In the genomic region with DNA sequence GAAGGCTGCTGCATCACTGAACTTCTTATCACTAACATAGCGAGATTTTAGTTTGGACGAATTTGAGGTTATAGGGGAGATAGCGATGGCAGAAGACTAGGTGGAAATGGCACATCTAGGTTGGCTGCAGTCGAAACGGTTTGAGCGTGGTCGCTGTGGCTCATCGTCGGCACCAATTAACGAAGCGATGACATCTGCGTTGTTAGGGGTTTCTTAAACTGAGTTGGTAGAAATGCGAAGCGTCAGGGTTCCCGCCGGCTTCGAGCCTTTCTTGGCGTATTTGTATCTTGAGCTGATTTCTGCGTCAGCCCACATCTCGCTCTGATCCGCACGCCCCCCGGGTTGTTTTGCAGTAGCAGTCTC, we compare ENCODE assay signal across 1 cellular context.
TF ChIP-seq lines count a peak whose summit lies in the region.

No MANE protein-coding gene starts in this region.

TF ChIP-seq in K562, 482 proteins besides CTCF, POLR2A, EP300 and RAD21 (continued from another document and continues in another):
- TF ChIP-seq MTA3 (IDR thresholded peaks at IDR 0.05; ENCODE audit: borderline replicate concordance) = no peak; the same call in 1 of the 2 replicates
- TF ChIP-seq ZKSCAN3 (CRISPR knock-in tag; IDR thresholded peaks at IDR 0.05) = no peak
- TF ChIP-seq NFRKB (IDR thresholded peaks at IDR 0.05; ENCODE audit: low read depth) = peak; percentile 56; the same call in 1 of the 2 replicates
- TF ChIP-seq, protein P1, sequence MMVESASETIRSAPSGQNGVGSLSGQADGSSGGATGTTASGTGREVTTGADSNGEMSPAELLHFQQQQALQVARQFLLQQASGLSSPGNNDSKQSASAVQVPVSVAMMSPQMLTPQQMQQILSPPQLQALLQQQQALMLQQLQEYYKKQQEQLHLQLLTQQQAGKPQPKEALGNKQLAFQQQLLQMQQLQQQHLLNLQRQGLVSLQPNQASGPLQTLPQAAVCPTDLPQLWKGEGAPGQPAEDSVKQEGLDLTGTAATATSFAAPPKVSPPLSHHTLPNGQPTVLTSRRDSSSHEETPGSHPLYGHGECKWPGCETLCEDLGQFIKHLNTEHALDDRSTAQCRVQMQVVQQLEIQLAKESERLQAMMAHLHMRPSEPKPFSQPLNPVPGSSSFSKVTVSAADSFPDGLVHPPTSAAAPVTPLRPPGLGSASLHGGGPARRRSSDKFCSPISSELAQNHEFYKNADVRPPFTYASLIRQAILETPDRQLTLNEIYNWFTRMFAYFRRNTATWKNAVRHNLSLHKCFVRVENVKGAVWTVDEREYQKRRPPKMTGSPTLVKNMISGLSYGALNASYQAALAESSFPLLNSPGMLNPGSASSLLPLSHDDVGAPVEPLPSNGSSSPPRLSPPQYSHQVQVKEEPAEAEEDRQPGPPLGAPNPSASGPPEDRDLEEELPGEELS (CRISPR knock-in tag; IDR thresholded peaks at IDR 0.05; ENCODE audit: borderline replicate concordance) = no peak
- TF ChIP-seq ZNF76 (CRISPR knock-in tag; IDR thresholded peaks at IDR 0.05; ENCODE audit: borderline replicate concordance) = no peak
- TF ChIP-seq, protein P2, sequence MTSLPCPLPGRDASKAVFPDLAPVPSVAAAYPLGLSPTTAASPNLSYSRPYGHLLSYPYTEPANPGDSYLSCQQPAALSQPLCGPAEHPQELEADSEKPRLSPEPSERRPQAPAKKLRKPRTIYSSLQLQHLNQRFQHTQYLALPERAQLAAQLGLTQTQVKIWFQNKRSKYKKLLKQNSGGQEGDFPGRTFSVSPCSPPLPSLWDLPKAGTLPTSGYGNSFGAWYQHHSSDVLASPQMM (CRISPR knock-in tag; IDR thresholded peaks at IDR 0.05) = no peak
- no peak for TF ChIP-seq ZFP36 (IDR thresholded peaks at IDR 0.05; ENCODE audit: low read depth, low read length, partially characterized antibody)
- TF ChIP-seq, protein P3, sequence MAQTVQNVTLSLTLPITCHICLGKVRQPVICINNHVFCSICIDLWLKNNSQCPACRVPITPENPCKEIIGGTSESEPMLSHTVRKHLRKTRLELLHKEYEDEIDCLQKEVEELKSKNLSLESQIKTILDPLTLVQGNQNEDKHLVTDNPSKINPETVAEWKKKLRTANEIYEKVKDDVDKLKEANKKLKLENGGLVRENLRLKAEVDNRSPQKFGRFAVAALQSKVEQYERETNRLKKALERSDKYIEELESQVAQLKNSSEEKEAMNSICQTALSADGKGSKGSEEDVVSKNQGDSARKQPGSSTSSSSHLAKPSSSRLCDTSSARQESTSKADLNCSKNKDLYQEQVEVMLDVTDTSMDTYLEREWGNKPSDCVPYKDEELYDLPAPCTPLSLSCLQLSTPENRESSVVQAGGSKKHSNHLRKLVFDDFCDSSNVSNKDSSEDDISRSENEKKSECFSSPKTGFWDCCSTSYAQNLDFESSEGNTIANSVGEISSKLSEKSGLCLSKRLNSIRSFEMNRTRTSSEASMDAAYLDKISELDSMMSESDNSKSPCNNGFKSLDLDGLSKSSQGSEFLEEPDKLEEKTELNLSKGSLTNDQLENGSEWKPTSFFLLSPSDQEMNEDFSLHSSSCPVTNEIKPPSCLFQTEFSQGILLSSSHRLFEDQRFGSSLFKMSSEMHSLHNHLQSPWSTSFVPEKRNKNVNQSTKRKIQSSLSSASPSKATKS (CRISPR knock-in tag; IDR thresholded peaks at IDR 0.05) = no peak
- TF ChIP-seq, protein P4, sequence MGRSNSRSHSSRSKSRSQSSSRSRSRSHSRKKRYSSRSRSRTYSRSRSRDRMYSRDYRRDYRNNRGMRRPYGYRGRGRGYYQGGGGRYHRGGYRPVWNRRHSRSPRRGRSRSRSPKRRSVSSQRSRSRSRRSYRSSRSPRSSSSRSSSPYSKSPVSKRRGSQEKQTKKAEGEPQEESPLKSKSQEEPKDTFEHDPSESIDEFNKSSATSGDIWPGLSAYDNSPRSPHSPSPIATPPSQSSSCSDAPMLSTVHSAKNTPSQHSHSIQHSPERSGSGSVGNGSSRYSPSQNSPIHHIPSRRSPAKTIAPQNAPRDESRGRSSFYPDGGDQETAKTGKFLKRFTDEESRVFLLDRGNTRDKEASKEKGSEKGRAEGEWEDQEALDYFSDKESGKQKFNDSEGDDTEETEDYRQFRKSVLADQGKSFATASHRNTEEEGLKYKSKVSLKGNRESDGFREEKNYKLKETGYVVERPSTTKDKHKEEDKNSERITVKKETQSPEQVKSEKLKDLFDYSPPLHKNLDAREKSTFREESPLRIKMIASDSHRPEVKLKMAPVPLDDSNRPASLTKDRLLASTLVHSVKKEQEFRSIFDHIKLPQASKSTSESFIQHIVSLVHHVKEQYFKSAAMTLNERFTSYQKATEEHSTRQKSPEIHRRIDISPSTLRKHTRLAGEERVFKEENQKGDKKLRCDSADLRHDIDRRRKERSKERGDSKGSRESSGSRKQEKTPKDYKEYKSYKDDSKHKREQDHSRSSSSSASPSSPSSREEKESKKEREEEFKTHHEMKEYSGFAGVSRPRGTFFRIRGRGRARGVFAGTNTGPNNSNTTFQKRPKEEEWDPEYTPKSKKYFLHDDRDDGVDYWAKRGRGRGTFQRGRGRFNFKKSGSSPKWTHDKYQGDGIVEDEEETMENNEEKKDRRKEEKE (IDR thresholded peaks at IDR 0.05; ENCODE audit: borderline replicate concordance in 1 of 2, control insufficient read depth in 1 of 2, low read depth in 2 of 2, low read length in 1 of 2) = no peak
- TF ChIP-seq HDAC1 (IDR thresholded peaks at IDR 0.05) = no peak
- TF ChIP-seq, protein P5, sequence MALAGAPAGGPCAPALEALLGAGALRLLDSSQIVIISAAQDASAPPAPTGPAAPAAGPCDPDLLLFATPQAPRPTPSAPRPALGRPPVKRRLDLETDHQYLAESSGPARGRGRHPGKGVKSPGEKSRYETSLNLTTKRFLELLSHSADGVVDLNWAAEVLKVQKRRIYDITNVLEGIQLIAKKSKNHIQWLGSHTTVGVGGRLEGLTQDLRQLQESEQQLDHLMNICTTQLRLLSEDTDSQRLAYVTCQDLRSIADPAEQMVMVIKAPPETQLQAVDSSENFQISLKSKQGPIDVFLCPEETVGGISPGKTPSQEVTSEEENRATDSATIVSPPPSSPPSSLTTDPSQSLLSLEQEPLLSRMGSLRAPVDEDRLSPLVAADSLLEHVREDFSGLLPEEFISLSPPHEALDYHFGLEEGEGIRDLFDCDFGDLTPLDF (CRISPR knock-in tag; IDR thresholded peaks at IDR 0.05) = no peak
- no peak for TF ChIP-seq RBM25 (IDR thresholded peaks at IDR 0.05; ENCODE audit: low read depth, low read length, severe bottlenecking)
- no peak for TF ChIP-seq BACH1 (tag; IDR thresholded peaks at IDR 0.05)
- peak; percentile 24; the same call in 1 of the 2 replicates for TF ChIP-seq L3MBTL2 (IDR thresholded peaks at IDR 0.05)
- TF ChIP-seq, protein P6, sequence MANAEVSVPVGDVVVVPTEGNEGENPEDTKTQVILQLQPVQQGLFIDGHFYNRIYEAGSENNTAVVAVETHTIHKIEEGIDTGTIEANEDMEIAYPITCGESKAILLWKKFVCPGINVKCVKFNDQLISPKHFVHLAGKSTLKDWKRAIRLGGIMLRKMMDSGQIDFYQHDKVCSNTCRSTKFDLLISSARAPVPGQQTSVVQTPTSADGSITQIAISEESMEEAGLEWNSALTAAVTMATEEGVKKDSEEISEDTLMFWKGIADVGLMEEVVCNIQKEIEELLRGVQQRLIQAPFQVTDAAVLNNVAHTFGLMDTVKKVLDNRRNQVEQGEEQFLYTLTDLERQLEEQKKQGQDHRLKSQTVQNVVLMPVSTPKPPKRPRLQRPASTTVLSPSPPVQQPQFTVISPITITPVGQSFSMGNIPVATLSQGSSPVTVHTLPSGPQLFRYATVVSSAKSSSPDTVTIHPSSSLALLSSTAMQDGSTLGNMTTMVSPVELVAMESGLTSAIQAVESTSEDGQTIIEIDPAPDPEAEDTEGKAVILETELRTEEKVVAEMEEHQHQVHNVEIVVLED (CRISPR knock-in tag; IDR thresholded peaks at IDR 0.05) = no peak
- no peak for TF ChIP-seq BRD9 (IDR thresholded peaks at IDR 0.05; ENCODE audit: low read depth, partially characterized antibody)
- TF ChIP-seq, protein P7, sequence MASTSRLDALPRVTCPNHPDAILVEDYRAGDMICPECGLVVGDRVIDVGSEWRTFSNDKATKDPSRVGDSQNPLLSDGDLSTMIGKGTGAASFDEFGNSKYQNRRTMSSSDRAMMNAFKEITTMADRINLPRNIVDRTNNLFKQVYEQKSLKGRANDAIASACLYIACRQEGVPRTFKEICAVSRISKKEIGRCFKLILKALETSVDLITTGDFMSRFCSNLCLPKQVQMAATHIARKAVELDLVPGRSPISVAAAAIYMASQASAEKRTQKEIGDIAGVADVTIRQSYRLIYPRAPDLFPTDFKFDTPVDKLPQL (IDR thresholded peaks at IDR 0.05; ENCODE audit: extremely low read depth, insufficient read length) = no peak
- TF ChIP-seq, protein P8, sequence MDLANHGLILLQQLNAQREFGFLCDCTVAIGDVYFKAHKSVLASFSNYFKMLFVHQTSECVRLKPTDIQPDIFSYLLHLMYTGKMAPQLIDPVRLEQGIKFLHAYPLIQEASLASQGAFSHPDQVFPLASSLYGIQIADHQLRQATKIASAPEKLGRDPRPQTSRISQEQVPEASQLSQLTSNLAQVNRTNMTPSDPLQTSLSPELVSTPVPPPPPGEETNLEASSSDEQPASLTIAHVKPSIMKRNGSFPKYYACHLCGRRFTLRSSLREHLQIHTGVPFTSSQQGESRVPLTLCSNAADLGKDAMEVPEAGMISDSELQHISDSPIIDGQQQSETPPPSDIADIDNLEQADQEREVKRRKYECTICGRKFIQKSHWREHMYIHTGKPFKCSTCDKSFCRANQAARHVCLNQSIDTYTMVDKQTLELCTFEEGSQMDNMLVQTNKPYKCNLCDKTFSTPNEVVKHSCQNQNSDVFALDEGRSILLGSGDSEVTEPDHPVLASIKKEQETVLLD (IDR thresholded peaks at IDR 0.05) = 0 out of 2 replicates have a peak, but pooled peaks have one; percentile 30
- TF ChIP-seq HDAC8 (tag; IDR thresholded peaks at IDR 0.05) = no peak
- no peak for TF ChIP-seq ZNF77 (CRISPR knock-in tag; IDR thresholded peaks at IDR 0.05)
- TF ChIP-seq NBN (IDR thresholded peaks at IDR 0.05; ENCODE audit: low read depth) = no peak; the same call in 1 of the 2 replicates
- TF ChIP-seq, protein P9, sequence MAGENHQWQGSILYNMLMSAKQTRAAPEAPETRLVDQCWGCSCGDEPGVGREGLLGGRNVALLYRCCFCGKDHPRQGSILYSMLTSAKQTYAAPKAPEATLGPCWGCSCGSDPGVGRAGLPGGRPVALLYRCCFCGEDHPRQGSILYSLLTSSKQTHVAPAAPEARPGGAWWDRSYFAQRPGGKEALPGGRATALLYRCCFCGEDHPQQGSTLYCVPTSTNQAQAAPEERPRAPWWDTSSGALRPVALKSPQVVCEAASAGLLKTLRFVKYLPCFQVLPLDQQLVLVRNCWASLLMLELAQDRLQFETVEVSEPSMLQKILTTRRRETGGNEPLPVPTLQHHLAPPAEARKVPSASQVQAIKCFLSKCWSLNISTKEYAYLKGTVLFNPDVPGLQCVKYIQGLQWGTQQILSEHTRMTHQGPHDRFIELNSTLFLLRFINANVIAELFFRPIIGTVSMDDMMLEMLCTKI (IDR thresholded peaks at IDR 0.05; ENCODE audit: partially characterized antibody) = no peak
- TF ChIP-seq, protein P10, sequence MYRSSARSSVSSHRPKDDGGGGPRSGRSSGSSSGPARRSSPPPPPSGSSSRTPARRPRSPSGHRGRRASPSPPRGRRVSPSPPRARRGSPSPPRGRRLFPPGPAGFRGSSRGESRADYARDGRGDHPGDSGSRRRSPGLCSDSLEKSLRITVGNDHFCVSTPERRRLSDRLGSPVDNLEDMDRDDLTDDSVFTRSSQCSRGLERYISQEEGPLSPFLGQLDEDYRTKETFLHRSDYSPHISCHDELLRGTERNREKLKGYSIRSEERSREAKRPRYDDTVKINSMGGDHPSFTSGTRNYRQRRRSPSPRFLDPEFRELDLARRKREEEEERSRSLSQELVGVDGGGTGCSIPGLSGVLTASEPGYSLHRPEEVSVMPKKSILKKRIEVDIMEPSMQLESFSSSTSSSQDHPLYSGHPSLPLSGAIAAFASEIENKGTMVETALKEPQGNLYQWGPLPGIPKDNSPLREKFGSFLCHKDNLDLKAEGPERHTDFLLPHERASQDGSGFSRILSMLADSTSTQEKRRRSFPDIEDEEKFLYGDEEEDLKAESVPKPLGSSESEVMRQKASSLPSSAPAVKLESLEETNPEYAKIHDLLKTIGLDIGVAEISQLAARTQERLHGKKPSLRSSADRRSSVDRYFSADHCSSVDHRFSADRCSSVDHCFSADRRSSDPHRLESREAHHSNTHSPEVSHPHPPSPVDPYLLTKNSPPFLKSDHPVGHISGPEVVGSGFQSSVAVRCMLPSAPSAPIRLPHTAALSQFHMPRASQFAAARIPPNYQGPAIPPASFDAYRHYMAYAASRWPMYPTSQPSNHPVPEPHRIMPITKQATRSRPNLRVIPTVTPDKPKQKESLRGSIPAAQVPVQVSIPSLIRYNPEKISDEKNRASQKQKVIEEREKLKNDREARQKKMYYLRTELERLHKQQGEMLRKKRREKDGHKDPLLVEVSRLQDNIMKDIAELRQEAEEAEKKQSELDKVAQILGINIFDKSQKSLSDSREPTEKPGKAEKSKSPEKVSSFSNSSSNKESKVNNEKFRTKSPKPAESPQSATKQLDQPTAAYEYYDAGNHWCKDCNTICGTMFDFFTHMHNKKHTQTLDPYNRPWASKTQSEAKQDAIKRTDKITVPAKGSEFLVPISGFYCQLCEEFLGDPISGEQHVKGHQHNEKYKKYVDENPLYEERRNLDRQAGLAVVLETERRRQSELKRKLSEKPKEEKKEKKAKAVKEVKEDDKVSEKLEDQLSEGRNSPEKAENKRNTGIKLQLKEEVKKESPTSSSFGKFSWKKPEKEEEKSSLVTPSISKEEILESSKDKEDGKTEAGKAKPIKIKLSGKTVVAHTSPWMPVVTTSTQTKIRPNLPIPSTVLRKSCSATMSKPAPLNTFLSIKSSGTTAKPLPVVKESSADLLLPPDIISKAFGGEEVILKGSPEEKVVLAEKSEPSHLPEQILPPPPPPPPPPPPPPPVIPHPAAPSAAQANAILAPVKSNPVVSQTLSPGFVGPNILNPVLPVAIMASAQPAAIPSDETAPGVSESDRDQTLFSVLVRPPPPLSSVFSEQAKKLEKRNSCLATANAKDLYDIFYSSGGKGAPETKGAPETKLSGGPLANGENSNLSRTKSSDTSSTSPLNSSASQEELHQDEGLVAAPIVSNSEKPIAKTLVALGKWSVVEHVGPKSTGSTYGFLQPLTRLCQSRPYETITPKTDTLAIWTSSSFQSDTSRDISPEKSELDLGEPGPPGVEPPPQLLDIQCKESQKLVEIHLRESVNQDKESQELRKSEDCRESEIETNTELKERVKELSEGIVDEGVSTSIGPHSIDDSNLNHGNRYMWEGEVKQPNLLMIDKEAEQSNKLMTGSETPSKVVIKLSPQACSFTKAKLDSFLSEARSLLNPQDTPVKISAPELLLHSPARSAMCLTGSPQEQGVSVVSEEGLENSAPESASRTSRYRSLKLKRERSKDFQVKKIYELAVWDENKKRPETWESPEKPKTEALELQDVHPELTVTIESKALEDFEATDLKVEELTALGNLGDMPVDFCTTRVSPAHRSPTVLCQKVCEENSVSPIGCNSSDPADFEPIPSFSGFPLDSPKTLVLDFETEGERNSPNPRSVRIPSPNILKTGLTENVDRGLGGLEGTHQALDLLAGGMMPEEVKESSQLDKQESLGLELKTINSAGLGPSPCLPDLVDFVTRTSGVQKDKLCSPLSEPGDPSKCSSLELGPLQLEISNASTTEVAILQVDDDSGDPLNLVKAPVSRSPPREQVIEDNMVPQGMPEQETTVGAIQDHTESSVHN (IDR thresholded peaks at IDR 0.05; ENCODE audit: borderline replicate concordance in 1 of 2, low read depth in 1 of 2) = peak in 1 of 2 experiments; percentile 33; a peak in 1 of 4 replicates
